ENCODE assay signal across 8 cellular contexts in genomic region chr6:154229796-154230195, GRCh38.
DNase-seq lines count a peak whose midpoint lies in the region; ATAC-seq lines count a peak whose summit lies in the region.

No MANE protein-coding gene starts in this region.

- no peaks in the 10 kb centered on the region for H3K79me1 ChIP-seq in neuronal stem cell (ENCODE audit: low read depth, low read length)

- H2BK120ac ChIP-seq in neuronal stem cell (ENCODE audit: low read depth, low read length) = no peak overlapping the region

- DNase-seq in CD4-positive, CD25-positive, alpha-beta regulatory T cell = peak in 2 of 3 donors; percentile 44 to 89
- DNase-seq in activated naive CD8-positive, alpha-beta T cell treated with anti-CD3 and anti-CD28 coated beads, Interleukin-2, amount 10 ng/mL, durations not matched to agents 7 days and 5 days = peak; percentile 53
- no peak for DNase-seq in neuronal stem cell (ENCODE audit: low spot score)
- no peak for DNase-seq in KBM-7
- no peak for DNase-seq in globus pallidus (ENCODE audit: low spot score)
- no peak for DNase-seq in NCI-H2029 (lab: John Stamatoyannopoulos, UW)

- H3K4ac ChIP-seq in neuronal stem cell (ENCODE audit: low read length) = no peak overlapping the region

- H3K4me3 Mint-ChIP-seq in CD4-positive, CD25-positive, alpha-beta regulatory T cell = peak overlapping the region; percentile 65 to 95 (median 82)
- peak overlapping the region; percentile 80 for H3K4me3 Mint-ChIP-seq in activated naive CD8-positive, alpha-beta T cell treated with anti-CD3 and anti-CD28 coated beads, Interleukin-2, amount 10 ng/mL, durations not matched to agents 7 days and 5 days

- no peak overlapping the region for H3K18ac ChIP-seq in neuronal stem cell (ENCODE audit: low read length)

- no peak overlapping the region for H4K91ac ChIP-seq in neuronal stem cell (ENCODE audit: low read depth, low read length, poor library complexity)

- peaks cover 52 to 87% (median 72%) of the 10 kb centered on the region in 4 donors for H3K4me1 Mint-ChIP-seq in CD4-positive, CD25-positive, alpha-beta regulatory T cell
- H3K4me1 Mint-ChIP-seq in activated naive CD8-positive, alpha-beta T cell treated with anti-CD3 and anti-CD28 coated beads, Interleukin-2, amount 10 ng/mL, durations not matched to agents 7 days and 5 days = peaks cover 50% of the 10 kb centered on the region

- no peak overlapping the region for H2BK12ac ChIP-seq in neuronal stem cell (ENCODE audit: low read length)

- H2AFZ ChIP-seq in neuronal stem cell (ENCODE audit: low read length) = no peak overlapping the region

- H3K27me3 Mint-ChIP-seq in CD4-positive, CD25-positive, alpha-beta regulatory T cell = no peaks in the 10 kb centered on the region
- H3K27me3 Mint-ChIP-seq in activated naive CD8-positive, alpha-beta T cell treated with anti-CD3 and anti-CD28 coated beads, Interleukin-2, amount 10 ng/mL, durations not matched to agents 7 days and 5 days = no peaks in the 10 kb centered on the region

- H2BK5ac ChIP-seq in neuronal stem cell (ENCODE audit: low read length) = no peak overlapping the region

- no peak overlapping the region for H3K14ac ChIP-seq in neuronal stem cell (ENCODE audit: low read length)

- H3K27ac Mint-ChIP-seq in CD4-positive, CD25-positive, alpha-beta regulatory T cell = peak overlapping the region; percentile 88 to 89 (median 88)
- peak overlapping the region; percentile 89 for H3K27ac Mint-ChIP-seq in activated naive CD8-positive, alpha-beta T cell treated with anti-CD3 and anti-CD28 coated beads, Interleukin-2, amount 10 ng/mL, durations not matched to agents 7 days and 5 days

- no peaks in the 10 kb centered on the region for H3K9me3 Mint-ChIP-seq in CD4-positive, CD25-positive, alpha-beta regulatory T cell
- H3K9me3 Mint-ChIP-seq in activated naive CD8-positive, alpha-beta T cell treated with anti-CD3 and anti-CD28 coated beads, Interleukin-2, amount 10 ng/mL, durations not matched to agents 7 days and 5 days = no peaks in the 10 kb centered on the region

- H3K27me3 ChIP-seq in CD4-positive, CD25-positive, alpha-beta regulatory T cell (ENCODE audit: control insufficient read depth, insufficient read depth, low read length) = no peaks in the 10 kb centered on the region
- H3K27me3 ChIP-seq in neuronal stem cell (ENCODE audit: control insufficient read depth in 3 of 3, insufficient read depth in 3 of 3, low read depth in 1 of 3, low read length in 3 of 3) = no peaks in the 10 kb centered on the region

- no CpG with 5 or more reads among the region's 6 CpGs for WGBS in neuronal stem cell (ENCODE audit: extremely low coverage in 2 of 2, insufficient read length in 2 of 2, insufficient replicate concordance in 1 of 2), 2 donors

- H3K36me3 Mint-ChIP-seq in CD4-positive, CD25-positive, alpha-beta regulatory T cell = peaks cover 22% of the 10 kb centered on the region
- peaks cover 18% of the 10 kb centered on the region for H3K36me3 Mint-ChIP-seq in activated naive CD8-positive, alpha-beta T cell treated with anti-CD3 and anti-CD28 coated beads, Interleukin-2, amount 10 ng/mL, durations not matched to agents 7 days and 5 days

- no peaks in the 10 kb centered on the region for H3K9me3 ChIP-seq in CD4-positive, CD25-positive, alpha-beta regulatory T cell (ENCODE audit: control insufficient read depth in 2 of 2, low read length in 2 of 2)
- H3K9me3 ChIP-seq in KOPT-K1 (ENCODE audit: insufficient read depth, low read length, poor library complexity, severe bottlenecking) = no peaks in the 10 kb centered on the region
- H3K9me3 ChIP-seq in neuronal stem cell (replicated peaks in 1 of 2; ENCODE audit: control insufficient read depth in 2 of 2, insufficient read depth in 1 of 2, low read depth in 1 of 2, low read length in 2 of 2) = no peaks in the 10 kb centered on the region

- no peak overlapping the region for H2AK5ac ChIP-seq in neuronal stem cell (ENCODE audit: low read depth, low read length)

- no peak overlapping the region for H4K8ac ChIP-seq in neuronal stem cell (ENCODE audit: low read depth, low read length)

- in situ Hi-C loops in KBM-7 (cut with MboI; ENCODE audit: low pct_unique_long_range_greater_than_20kb, low sequenced_read_pairs) = no loop called here

- no peak overlapping the region for H3K9ac ChIP-seq in neuronal stem cell (ENCODE audit: low read depth, low read length, poor library complexity)

- no peak overlapping the region for H2BK15ac ChIP-seq in neuronal stem cell (ENCODE audit: low read length)

- ATAC-seq in CD4-positive, CD25-positive, alpha-beta regulatory T cell (ENCODE audit: low read depth in 2 of 2) = peak; percentile 52 to 54
- ATAC-seq in GM21423 (IDR thresholded peaks at IDR 0.05; ENCODE audit: unreplicated experiment) = peak; percentile 59
- peak; percentile 83 for ATAC-seq in activated naive CD8-positive, alpha-beta T cell treated with anti-CD3 and anti-CD28 coated beads, Interleukin-2, amount 10 ng/mL, durations not matched to agents 7 days and 5 days (ENCODE audit: low read depth)

- H3K4me1 ChIP-seq in CD4-positive, CD25-positive, alpha-beta regulatory T cell (ENCODE audit: control insufficient read depth, insufficient read depth, low read length, poor library complexity, severe bottlenecking) = peaks cover 90% of the 10 kb centered on the region
- H3K4me1 ChIP-seq in neuronal stem cell (ENCODE audit: control insufficient read depth in 2 of 2, insufficient read depth in 1 of 2, low read depth in 1 of 2, low read length in 2 of 2) = no peaks in the 10 kb centered on the region

- POLR2A ChIA-PET in activated naive CD8-positive, alpha-beta T cell treated with anti-CD3 and anti-CD28 coated beads, Interleukin-2, amount 10 ng/mL, durations not matched to agents 7 days and 5 days (lab: Charles Lee) = interaction anchor here (0.9 to 1.4 kb wide), 3 partner anchors 15 to 22 kb away, joined by 3 to 5 read pairs (median 3); no protein-coding TSS in a partner anchor

- H3K23ac ChIP-seq in neuronal stem cell (ENCODE audit: low read depth, low read length, poor library complexity) = no peak overlapping the region

- H3K4me3 ChIP-seq in CD4-positive, CD25-positive, alpha-beta regulatory T cell (ENCODE audit: low read depth, low read length) = peak overlapping the region; percentile 89
- H3K4me3 ChIP-seq in neuronal stem cell (ENCODE audit: low read length in 2 of 2) = no peak overlapping the region

- peak overlapping the region; percentile 74 for H3K27ac ChIP-seq in CD4-positive, CD25-positive, alpha-beta regulatory T cell (ENCODE audit: insufficient read depth, low read length, poor library complexity, severe bottlenecking)
- H3K27ac ChIP-seq in KOPT-K1 (ENCODE audit: low read depth, low read length, poor library complexity, severe bottlenecking) (peak overlapping the region; percentile 72), neuronal stem cell (replicated peaks; ENCODE audit: low read length) (no peak overlapping the region)

- H3K36me3 ChIP-seq in CD4-positive, CD25-positive, alpha-beta regulatory T cell (ENCODE audit: control insufficient read depth, insufficient read depth, low read length) = peaks cover 28% of the 10 kb centered on the region
- no peaks in the 10 kb centered on the region for H3K36me3 ChIP-seq in KOPT-K1 (ENCODE audit: insufficient read depth, low read length)
- no peaks in the 10 kb centered on the region for H3K36me3 ChIP-seq in neuronal stem cell (replicated peaks in 1 of 2; ENCODE audit: control insufficient read depth in 2 of 2, insufficient read depth in 2 of 2, low read length in 2 of 2)

- H3K4me2 ChIP-seq in neuronal stem cell (ENCODE audit: insufficient read depth, low read length, poor library complexity, severe bottlenecking) = no peak overlapping the region

Comparison
In these comparisons a context has a peak if more than half of its experiments do, and no peak if none do; other contexts are left out.
1. DNase-seq: peak in CD4-positive, CD25-positive, alpha-beta regulatory T cell (2 of 3) and activated naive CD8-positive, alpha-beta T cell treated with anti-CD3 and anti-CD28 coated beads, Interleukin-2, amount 10 ng/mL, durations not matched to agents 7 days and 5 days (single experiment); none in neuronal stem cell (single experiment), KBM-7 (single experiment), globus pallidus (single experiment) and NCI-H2029 (single experiment).
2. Peak in every context shown above with its lines, with median percentiles within 50 percentile points of each other: ATAC-seq.